24 cellular contexts compared by ENCODE assay signal in the genomic region with DNA sequence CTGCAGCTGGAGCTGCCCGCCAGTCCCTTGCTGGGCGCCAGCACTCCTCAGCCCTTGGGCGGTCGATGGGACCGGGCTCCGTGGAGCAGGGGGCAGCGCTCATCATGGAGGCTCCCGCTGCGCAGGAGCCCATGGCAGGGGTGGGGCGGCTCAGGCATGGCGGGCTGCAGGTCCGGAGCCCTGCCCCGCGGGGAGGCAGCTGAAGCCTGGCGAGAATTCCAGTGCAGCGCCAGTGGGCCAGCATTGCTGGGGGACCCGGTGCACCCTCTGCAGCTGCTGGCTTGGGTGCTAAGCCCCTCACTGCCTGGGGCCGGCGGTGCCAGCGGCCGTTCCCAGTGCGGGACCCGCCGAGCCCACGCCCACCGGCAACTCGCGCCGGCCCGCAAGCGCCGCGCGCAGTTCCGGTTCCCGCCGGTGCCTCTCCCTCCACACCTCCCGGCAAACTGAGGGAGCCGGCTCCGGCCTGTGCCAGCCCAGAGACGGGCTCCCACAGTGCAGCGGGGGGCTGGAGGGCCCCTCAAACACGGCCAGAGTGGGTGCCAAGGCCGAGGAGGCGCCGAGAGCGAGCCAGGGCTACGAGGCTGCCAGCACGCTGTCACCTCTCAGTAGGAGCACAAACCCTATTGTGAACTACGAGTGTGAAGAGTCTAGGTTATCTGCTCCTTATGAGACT.
"Had no signal": no experiment of that assay in that cellular context is flagged by ENCODE, and none has a peak within 500 bp of the region (broad histone marks: within the 10 kb centered on the region; RNA-seq: fewer than 3 reads in every experiment).

No MANE protein-coding gene starts in this region.

- DNase-seq: activated CD4-positive, alpha-beta T cell treated with anti-CD3 and anti-CD28 coated beads for 4 hours; activated CD8-positive, alpha-beta memory T cell treated with anti-CD3 and anti-CD28 coated beads, Interleukin-2, amount 50 U/mL, for 4 hours; activated CD8-positive, alpha-beta T cell treated with anti-CD3 and anti-CD28 coated beads for 36 hours; activated gamma-delta T cell treated with Interleukin-2 at 50 U/mL for 16 hours; activated naive CD4-positive, alpha-beta T cell treated with anti-CD3 and anti-CD28 coated beads, Interleukin-2, amount 10 ng/mL, durations not matched to agents 7 days and 5 days; activated naive CD8-positive, alpha-beta T cell treated with anti-CD3 and anti-CD28 coated beads for 36 hours; activated T-cell treated with anti-CD3 and anti-CD28 coated beads, Interleukin-2, amount 50 U/mL, for 72 hours; brain microvascular endothelial cell; Kasumi-1; NCI-H1105 treated with DMSO at 0.1 percent for 48 hours; NCI-H1436 treated with DMSO at 0.1 percent for 48 hours; NCI-H1930; NCI-H2107; NCI-H2171 treated with DMSO at 0.1 percent for 48 hours; NCI-H345; NCI-H510A; NCI-H526 treated with DMSO at 0.1 percent for 48 hours; NCI-H82; WERI-Rb-1 had no signal

- H3K4me3 ChIP-seq: cardiac muscle cell, K562, SK-N-MC had no signal

- ATAC-seq: activated CD4-positive, CD25-positive, alpha-beta regulatory T cell treated with anti-CD3 and anti-CD28 coated beads, Interleukin-2, amount 50 U/mL, for 24 hours; activated CD8-positive, alpha-beta T cell treated with anti-CD3 and anti-CD28 coated beads for 36 hours; activated T-cell treated with anti-CD3 and anti-CD28 coated beads, Interleukin-2, amount 50 U/mL, for 72 hours; K562 had no signal

- H3K4me3 Mint-ChIP-seq: activated CD8-positive, alpha-beta T cell treated with anti-CD3 and anti-CD28 coated beads for 36 hours; activated naive CD4-positive, alpha-beta T cell treated with anti-CD3 and anti-CD28 coated beads, Interleukin-2, amount 10 ng/mL, durations not matched to agents 7 days and 5 days; activated naive CD8-positive, alpha-beta T cell treated with anti-CD3 and anti-CD28 coated beads for 36 hours; activated T-cell treated with anti-CD3 and anti-CD28 coated beads, Interleukin-2, amount 50 U/mL, for 72 hours had no signal

- H3K27me3 Mint-ChIP-seq: activated CD8-positive, alpha-beta T cell treated with anti-CD3 and anti-CD28 coated beads for 36 hours; activated naive CD4-positive, alpha-beta T cell treated with anti-CD3 and anti-CD28 coated beads, Interleukin-2, amount 10 ng/mL, durations not matched to agents 7 days and 5 days; activated naive CD8-positive, alpha-beta T cell treated with anti-CD3 and anti-CD28 coated beads for 36 hours had no signal

- H3K4me1 Mint-ChIP-seq: activated naive CD4-positive, alpha-beta T cell treated with anti-CD3 and anti-CD28 coated beads, Interleukin-2, amount 10 ng/mL, durations not matched to agents 7 days and 5 days; activated naive CD8-positive, alpha-beta T cell treated with anti-CD3 and anti-CD28 coated beads for 36 hours had no signal

- H3K27ac Mint-ChIP-seq: activated CD8-positive, alpha-beta T cell treated with anti-CD3 and anti-CD28 coated beads for 36 hours; activated naive CD4-positive, alpha-beta T cell treated with anti-CD3 and anti-CD28 coated beads, Interleukin-2, amount 10 ng/mL, durations not matched to agents 7 days and 5 days; activated naive CD8-positive, alpha-beta T cell treated with anti-CD3 and anti-CD28 coated beads for 36 hours; activated T-cell treated with anti-CD3 and anti-CD28 coated beads, Interleukin-2, amount 50 U/mL, for 72 hours; activated T-helper 2 cell treated with anti-CD3 and anti-CD28 coated beads, Interferon-gamma antibody, Interleukin-2, Interleukin-4, amounts not matched to agents 10 μg/mL and 5 μg/mL and 100 μg/mL, durations not matched to agents 14 hours and 24 hours and 36 hours had no signal

- H3K27me3 ChIP-seq: brain microvascular endothelial cell, cardiac muscle cell had no signal

- H3K36me3 Mint-ChIP-seq: activated naive CD4-positive, alpha-beta T cell treated with anti-CD3 and anti-CD28 coated beads, Interleukin-2, amount 10 ng/mL, durations not matched to agents 7 days and 5 days; activated naive CD8-positive, alpha-beta T cell treated with anti-CD3 and anti-CD28 coated beads for 36 hours had no signal

- H3K27ac ChIP-seq: brain microvascular endothelial cell, cardiac muscle cell, SK-N-MC, WERI-Rb-1 had no signal

- H3K36me3 ChIP-seq: brain microvascular endothelial cell, cardiac muscle cell, WERI-Rb-1 had no signal
